In the genomic region with DNA sequence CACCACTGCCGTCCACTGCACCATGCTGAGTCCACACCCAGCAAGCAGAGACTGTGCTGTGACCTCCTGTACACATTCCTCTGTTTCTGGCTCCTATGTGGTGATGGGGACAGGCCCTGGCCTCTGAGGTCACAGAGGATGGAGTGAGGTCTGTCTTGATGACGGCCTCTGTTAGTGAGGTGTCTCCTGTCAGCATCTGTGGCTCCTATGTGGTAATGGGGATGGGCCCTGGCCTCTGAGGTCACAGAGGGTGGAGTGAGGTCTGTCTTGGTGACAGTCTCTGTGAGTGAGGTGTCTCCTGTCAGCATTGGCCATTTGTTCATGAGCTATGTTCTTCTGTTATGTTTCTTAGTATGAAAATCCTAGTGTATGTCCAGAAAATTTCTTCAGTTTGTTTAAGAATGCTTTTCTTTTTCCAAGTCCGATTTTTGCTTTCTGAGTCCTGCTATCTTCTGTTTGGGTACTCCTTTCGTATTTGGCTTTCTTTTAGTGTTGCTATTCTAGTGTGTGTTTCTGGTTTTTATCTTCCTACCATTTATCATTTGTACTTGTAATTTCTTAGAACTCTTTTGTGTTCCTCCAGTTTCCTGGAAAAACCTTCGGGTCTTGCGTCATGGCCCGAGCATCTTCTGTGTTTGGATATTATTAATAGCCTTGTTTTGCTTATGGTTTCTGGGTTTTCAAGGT, we compare ENCODE assay signal across 13 cellular contexts. TPM values are rescaled to one million over a fixed set of nuclear protein-coding genes. Genes with fewer than 3 reads are reported as not detected.
DNase-seq lines count a peak whose midpoint lies in the region; ATAC-seq and TF ChIP-seq lines count a peak whose summit lies in the region.
"Had no signal": no experiment of that assay in that cellular context is flagged by ENCODE, and none has a peak within 500 bp of the region (broad histone marks: within the 10 kb centered on the region; RNA-seq: fewer than 3 reads in every experiment).

No MANE protein-coding gene starts in this region.

- H3K9me3 ChIP-seq in CD4-positive, alpha-beta T cell (ENCODE audit: control insufficient read depth, low read length): no peaks in the 10 kb centered on the region
- H3K9me3 ChIP-seq: right lobe of liver had no signal

- peaks cover 56% of the 10 kb centered on the region for H3K36me3 Mint-ChIP-seq in CD4-positive, alpha-beta T cell (ENCODE audit: low read depth)
- peaks cover 20% of the 10 kb centered on the region for H3K36me3 Mint-ChIP-seq in effector memory CD8-positive, alpha-beta T cell (ENCODE audit: insufficient read depth)
- no peaks in the 10 kb centered on the region for H3K36me3 Mint-ChIP-seq in nephron progenitor cell (ENCODE audit: low read depth)

- peaks cover 47% of the 10 kb centered on the region for H3K4me1 Mint-ChIP-seq in CD4-positive, alpha-beta T cell (ENCODE audit: low read depth)
- H3K4me1 Mint-ChIP-seq in effector memory CD8-positive, alpha-beta T cell (ENCODE audit: low read depth in 2 of 2): peaks cover 14 to 33% of the 10 kb centered on the region in 2 donors
- H3K4me1 Mint-ChIP-seq in nephron progenitor cell: no peaks in the 10 kb centered on the region

- no peak overlapping the region for H3K4me3 Mint-ChIP-seq in CD4-positive, alpha-beta T cell
- peak overlapping the region; percentile 7 to 42 for H3K4me3 Mint-ChIP-seq in effector memory CD8-positive, alpha-beta T cell
- H3K4me3 Mint-ChIP-seq in nephron progenitor cell: no peak overlapping the region
- H3K4me3 Mint-ChIP-seq: CD14-positive monocyte had no signal

- no peak for DNase-seq in CD4-positive, alpha-beta T cell
- DNase-seq in OCI-M1 (lab: John Stamatoyannopoulos, UW) (peak; percentile 92), nephron progenitor cell (no peak), NCI-H2227 treated with DMSO at 0.1 percent for 48 hours (lab: John Stamatoyannopoulos, UW) (no peak), mesenteric fat pad (ENCODE audit: low spot score) (no peak)
- no peak for DNase-seq in effector memory CD8-positive, alpha-beta T cell
- DNase-seq: activated gamma-delta T cell, H7, NCI-H2081, right lobe of liver had no signal

- peak overlapping the region; percentile 54 for H3K27ac Mint-ChIP-seq in CD4-positive, alpha-beta T cell
- H3K27ac Mint-ChIP-seq in effector memory CD8-positive, alpha-beta T cell: peak overlapping the region; percentile 55 to 86
- H3K27ac Mint-ChIP-seq in nephron progenitor cell: peak overlapping the region; percentile 6

- CTCF ChIA-PET in CD4-positive, alpha-beta T cell (lab: Charles Lee): no interaction called here

- no peaks in the 10 kb centered on the region for H3K27me3 ChIP-seq in CD4-positive, alpha-beta T cell (ENCODE audit: control insufficient read depth, insufficient read depth, low read length)
- H3K27me3 ChIP-seq: right lobe of liver had no signal

- TF ChIP-seq CTCF in CD4-positive, alpha-beta T cell (IDR thresholded peaks at IDR 0.05): no peak
- no peak for TF ChIP-seq CTCF in nephron progenitor cell (IDR thresholded peaks at IDR 0.05)

- intact Hi-C loops in CD4-positive, alpha-beta T cell (cut with DNase I, micrococcal nuclease): no loop called here

- ATAC-seq in CD4-positive, alpha-beta T cell (ENCODE audit: poor library complexity): peak; percentile 84
- peak; percentile 93 for ATAC-seq in effector memory CD8-positive, alpha-beta T cell (replicated peaks)
- ATAC-seq in GM21786 (IDR thresholded peaks at IDR 0.05; ENCODE audit: unreplicated experiment) (no peak), GM18502 (IDR thresholded peaks at IDR 0.05; ENCODE audit: poor library complexity, unreplicated experiment) (no peak)

- H3K27ac ChIP-seq in CD4-positive, alpha-beta T cell (ENCODE audit: low read depth, low read length): no peak overlapping the region
- H3K27ac ChIP-seq: right lobe of liver had no signal

- POLR2A ChIA-PET in CD4-positive, alpha-beta T cell (lab: Charles Lee): no interaction called here

- no peaks in the 10 kb centered on the region for H3K9me3 Mint-ChIP-seq in CD4-positive, alpha-beta T cell
- H3K9me3 Mint-ChIP-seq in effector memory CD8-positive, alpha-beta T cell: no peaks in the 10 kb centered on the region
- no peaks in the 10 kb centered on the region for H3K9me3 Mint-ChIP-seq in nephron progenitor cell
- H3K9me3 Mint-ChIP-seq: CD14-positive monocyte had no signal

- no peaks in the 10 kb centered on the region for H3K27me3 Mint-ChIP-seq in CD4-positive, alpha-beta T cell
- H3K27me3 Mint-ChIP-seq in effector memory CD8-positive, alpha-beta T cell: no peaks in the 10 kb centered on the region
- H3K27me3 Mint-ChIP-seq in nephron progenitor cell (ENCODE audit: low read depth, poor library complexity): no peaks in the 10 kb centered on the region

RNA-seq across cellular contexts. Expression of a gene that starts 13.4 kb away (rescaled TPM):
- 10 to 100 TPM; 12.8 to 14.0 TPM for total RNA-seq in CD4-positive, alpha-beta T cell
- total RNA-seq in mesenteric fat pad: 18.8 TPM

RNA-seq across cellular contexts. Expression of a gene that starts 13.5 kb away (rescaled TPM):
- total RNA-seq in CD4-positive, alpha-beta T cell: 10 to 100 TPM; 11.4 to 11.9 TPM
- 18.4 TPM for total RNA-seq in mesenteric fat pad

Comparison
In these comparisons a context has a peak if more than half of its experiments do, and no peak if none do; other contexts are left out.
1. ATAC-seq: peak in CD4-positive, alpha-beta T cell (single experiment) and effector memory CD8-positive, alpha-beta T cell (single experiment); none in GM21786 (single experiment) and GM18502 (single experiment).
2. H3K27ac Mint-ChIP-seq: peak in every context shown above with its lines; median percentile 70 in effector memory CD8-positive, alpha-beta T cell; 54 in CD4-positive, alpha-beta T cell; 6 in nephron progenitor cell.
3. H3K4me3 Mint-ChIP-seq: peak in effector memory CD8-positive, alpha-beta T cell (2 of 2); none in CD4-positive, alpha-beta T cell (single experiment) and nephron progenitor cell (single experiment).